12 cellular contexts compared by ENCODE assay signal in genomic region chr1:205294914-205295310, GRCh38. TPM values are rescaled to one million over a fixed set of nuclear protein-coding genes. Genes with fewer than 3 reads are reported as not detected.
DNase-seq lines count a peak whose midpoint lies in the region; ATAC-seq and TF ChIP-seq lines count a peak whose summit lies in the region.
"Had no signal": no experiment of that assay in that cellular context is flagged by ENCODE, and none has a peak within 500 bp of the region (broad histone marks: within the 10 kb centered on the region; RNA-seq: fewer than 3 reads in every experiment).

No MANE protein-coding gene starts in this region.

- CTCF ChIA-PET in CD4-positive, alpha-beta T cell (lab: Charles Lee): interaction anchor here (0.9 to 2.0 kb wide), 5 partner anchors 10 to 30 kb away, joined by 3 to 7 read pairs (median 3); no protein-coding TSS in a partner anchor

- TF ChIP-seq EP300 in ovary (IDR thresholded peaks at IDR 0.05): no peak

- H3K27ac ChIP-seq in CD4-positive, alpha-beta T cell (ENCODE audit: low read depth, low read length): no peak overlapping the region
- H3K27ac ChIP-seq in RWPE2 (ENCODE audit: poor library complexity, severe bottlenecking) (peak overlapping the region; percentile 97), ovary (peak overlapping the region; percentile 51 to 85)
- H3K27ac ChIP-seq: neutrophil had no signal

- no peaks in the 10 kb centered on the region for H3K9me3 ChIP-seq in CD4-positive, alpha-beta T cell (ENCODE audit: control insufficient read depth, low read length)
- no peaks in the 10 kb centered on the region for H3K9me3 ChIP-seq in RWPE2 (ENCODE audit: severe bottlenecking)
- H3K9me3 ChIP-seq in ovary: no peaks in the 10 kb centered on the region
- H3K9me3 ChIP-seq: gastroesophageal sphincter, neutrophil had no signal

- peaks cover 63% of the 10 kb centered on the region for H3K4me1 ChIP-seq in RWPE2 (ENCODE audit: insufficient read depth, poor library complexity, severe bottlenecking)
- peaks cover 13% of the 10 kb centered on the region for H3K4me1 ChIP-seq in ovary (ENCODE audit: insufficient read depth)

- H3K36me3 Mint-ChIP-seq in CD4-positive, alpha-beta T cell (ENCODE audit: low read depth): no peaks in the 10 kb centered on the region
- no peaks in the 10 kb centered on the region for H3K36me3 Mint-ChIP-seq in glutamatergic neuron (ENCODE audit: unreplicated experiment)
- H3K36me3 Mint-ChIP-seq: CD8-positive, alpha-beta memory T cell had no signal

- WGBS in ovary, 3 donors: 71 to 81% (median 72%) methylated on average over 5 of the region's 5 CpGs

- H3K27me3 ChIP-seq in CD4-positive, alpha-beta T cell (ENCODE audit: control insufficient read depth, insufficient read depth, low read length): no peaks in the 10 kb centered on the region
- H3K27me3 ChIP-seq in RWPE2 (ENCODE audit: insufficient read depth, poor library complexity, severe bottlenecking) (no peaks in the 10 kb centered on the region), ovary (no peaks in the 10 kb centered on the region)
- H3K27me3 ChIP-seq: gastroesophageal sphincter, neutrophil had no signal

- intact Hi-C loops in CD4-positive, alpha-beta T cell (cut with DNase I, micrococcal nuclease): no loop called here
- intact Hi-C loops in ovary (cut with DNase I): no loop called here

- no peaks in the 10 kb centered on the region for H3K9me3 Mint-ChIP-seq in CD4-positive, alpha-beta T cell
- H3K9me3 Mint-ChIP-seq in glutamatergic neuron (ENCODE audit: unreplicated experiment): peaks cover 2% of the 10 kb centered on the region
- H3K9me3 Mint-ChIP-seq: CD8-positive, alpha-beta memory T cell had no signal

- no peak overlapping the region for H3K4me3 Mint-ChIP-seq in CD4-positive, alpha-beta T cell
- peak overlapping the region; percentile 68 for H3K4me3 Mint-ChIP-seq in glutamatergic neuron (ENCODE audit: unreplicated experiment)

- in situ Hi-C loops in GM13977 (cut with MboI; ENCODE audit: low pct_unique_long_range_greater_than_20kb, low sequenced_read_pairs, unreplicated experiment): no loop called here

- no peak for DNase-seq in CD4-positive, alpha-beta T cell
- DNase-seq in RWPE2 (ENCODE audit: low spot score): no peak
- no peak for DNase-seq in glutamatergic neuron
- DNase-seq in ovary: no peak
- DNase-seq in DMS 273 treated with DMSO at 0.1 percent for 48 hours (lab: John Stamatoyannopoulos, UW): no peak
- no peak for DNase-seq in SKM-1 (lab: John Stamatoyannopoulos, UW; ENCODE audit: unreplicated experiment)
- no peak for DNase-seq in GM13977 (ENCODE audit: low spot score)
- DNase-seq: CD8-positive, alpha-beta memory T cell; NCI-H524 had no signal

- peaks cover 77% of the 10 kb centered on the region for H3K4me1 Mint-ChIP-seq in CD4-positive, alpha-beta T cell (ENCODE audit: low read depth)
- peaks cover 27% of the 10 kb centered on the region for H3K4me1 Mint-ChIP-seq in glutamatergic neuron (ENCODE audit: low read depth, unreplicated experiment)

- TF ChIP-seq CTCF in CD4-positive, alpha-beta T cell (IDR thresholded peaks at IDR 0.05): no peak
- TF ChIP-seq CTCF in RWPE2 (IDR thresholded peaks at IDR 0.05; ENCODE audit: poor library complexity, severe bottlenecking): no peak
- TF ChIP-seq CTCF in glutamatergic neuron (IDR thresholded peaks at IDR 0.05; ENCODE audit: partially characterized antibody, unreplicated experiment): no peak
- no peak for TF ChIP-seq CTCF in ovary (IDR thresholded peaks at IDR 0.05)
- TF ChIP-seq CTCF in GM13977 (IDR thresholded peaks at IDR 0.05; ENCODE audit: extremely low read depth, insufficient read depth, missing control alignments): no peak

- H3K36me3 ChIP-seq in RWPE2 (ENCODE audit: low read depth): no peaks in the 10 kb centered on the region
- no peaks in the 10 kb centered on the region for H3K36me3 ChIP-seq in ovary
- H3K36me3 ChIP-seq: gastroesophageal sphincter, neutrophil had no signal

- no peaks in the 10 kb centered on the region for H3K27me3 Mint-ChIP-seq in CD4-positive, alpha-beta T cell
- H3K27me3 Mint-ChIP-seq in glutamatergic neuron (ENCODE audit: unreplicated experiment): peaks cover 8% of the 10 kb centered on the region
- H3K27me3 Mint-ChIP-seq: CD8-positive, alpha-beta memory T cell had no signal

- H3K4me3 ChIP-seq in RWPE2 (ENCODE audit: severe bottlenecking) (no peak overlapping the region), ovary (no peak overlapping the region)
- H3K4me3 ChIP-seq: gastroesophageal sphincter had no signal

- no peak for TF ChIP-seq POLR2A in ovary (IDR thresholded peaks at IDR 0.05)

- POLR2A ChIA-PET in CD4-positive, alpha-beta T cell (lab: Charles Lee): interaction anchor here (1.2 to 11.7 kb wide), 6 partner anchors 8 to 26 kb away, joined by 5 to 158 read pairs (median 10); partner anchors contain the start of gene NUAK2

- no peak for ATAC-seq in CD4-positive, alpha-beta T cell (ENCODE audit: poor library complexity)
- ATAC-seq in RWPE2 (ENCODE audit: low read depth) (no peak), HG03439 (IDR thresholded peaks at IDR 0.05; ENCODE audit: unreplicated experiment) (no peak)

- H3K27ac Mint-ChIP-seq in CD4-positive, alpha-beta T cell: peak overlapping the region; percentile 70
- H3K27ac Mint-ChIP-seq in glutamatergic neuron (ENCODE audit: unreplicated experiment): peak overlapping the region; percentile 86

RNA-seq across cellular contexts. Expression of gene NUAK2, which starts 26.6 kb away (rescaled TPM):
- 10 to 100 TPM; 14.9 to 15.3 TPM for total RNA-seq in CD4-positive, alpha-beta T cell
- 8.0 TPM for total RNA-seq in glutamatergic neuron (ENCODE audit: unreplicated experiment)
- 10 to 100 TPM in 1 of 7 donors, 1 to 10 TPM in 6; 2.7 to 53.2 (median 3.7) TPM for total RNA-seq in ovary
- polyA plus RNA-seq in ovary: 1 to 10 TPM; 1.2 to 1.5 TPM
